In genomic region chr6:33235221-33235634, GRCh38 we compare ENCODE assay signal across 1 cellular context.
TF ChIP-seq lines count a peak whose summit lies in the region.

No MANE protein-coding gene starts in this region.

TF ChIP-seq in GM23338, 12 proteins besides CTCF, POLR2A, EP300 and RAD21 (continued from another document):
- TF ChIP-seq ZNF462 (CRISPR knock-in tag; IDR thresholded peaks at IDR 0.05) (no peak), ETS1 (IDR thresholded peaks at IDR 0.05) (no peak), REST (IDR thresholded peaks at IDR 0.05; ENCODE audit: unreplicated experiment) (no peak)
